8 cellular contexts compared by ENCODE assay signal in genomic region chr6:34888441-34888820, GRCh38. TPM values are rescaled to one million over a fixed set of nuclear protein-coding genes. Genes with fewer than 3 reads are reported as not detected.
DNase-seq lines count a peak whose midpoint lies in the region; ATAC-seq, FAIRE-seq and TF ChIP-seq lines count a peak whose summit lies in the region.

No MANE protein-coding gene starts in this region.

- no peaks in the 10 kb centered on the region for H3K27me3 ChIP-seq in parathyroid adenoma (ENCODE audit: control insufficient read depth, insufficient read depth, low read length)

- TF ChIP-seq POLR2A in GM12891 (IDR thresholded peaks at IDR 0.05; ENCODE audit: low read depth, low read length), result no peak

- peak overlapping the region; percentile 82 for H3K27ac ChIP-seq in epithelial cell of prostate
- peak overlapping the region; percentile 90 for H3K27ac ChIP-seq in parathyroid adenoma

- no peaks in the 10 kb centered on the region for H3K4me1 ChIP-seq in ES-I3 (ENCODE audit: insufficient read depth, low read length)
- H3K4me1 ChIP-seq in parathyroid adenoma, result peaks cover 6% of the 10 kb centered on the region

- no peak for TF ChIP-seq CTCF in parathyroid adenoma (IDR thresholded peaks at IDR 0.05)

- no peak for FAIRE-seq in HTR-8/SVneo (lab: Jason Lieb, UNC)
- FAIRE-seq in GM12891 (lab: Jason Lieb, UNC), result no peak

- peak; percentile 79 for DNase-seq in OCI-M1 (lab: John Stamatoyannopoulos, UW)
- DNase-seq in epithelial cell of prostate (ENCODE audit: low read depth, low spot score), result no peak
- no peak for DNase-seq in HTR-8/SVneo (ENCODE audit: insufficient read length, low spot score)
- no peak for DNase-seq in GM12891 (ENCODE audit: insufficient read length, low spot score)

- peaks cover 23% of the 10 kb centered on the region for H3K79me2 ChIP-seq in parathyroid adenoma

- H3K4me3 ChIP-seq in parathyroid adenoma (ENCODE audit: low read depth, low read length), result peak overlapping the region; percentile 98

- peak overlapping the region; percentile 75 for H3K9ac ChIP-seq in ES-I3 (ENCODE audit: low read depth, low read length)
- no peak overlapping the region for H3K9ac ChIP-seq in parathyroid adenoma

- ATAC-seq in GM21367 (IDR thresholded peaks at IDR 0.05; ENCODE audit: unreplicated experiment) (no peak), HG03521 (IDR thresholded peaks at IDR 0.05; ENCODE audit: unreplicated experiment) (no peak)

- H3K36me3 ChIP-seq in ES-I3 (ENCODE audit: insufficient read depth, low read length) (no peaks in the 10 kb centered on the region), parathyroid adenoma (ENCODE audit: control insufficient read depth, insufficient read depth, low read length) (no peaks in the 10 kb centered on the region)

- H2AFZ ChIP-seq in parathyroid adenoma, result peak overlapping the region; percentile 95

- H3K4me2 ChIP-seq in parathyroid adenoma (ENCODE audit: low read length), result peak overlapping the region; percentile 82

- no peaks in the 10 kb centered on the region for H3K9me3 ChIP-seq in ES-I3 (ENCODE audit: control insufficient read depth, insufficient read depth, low read length)
- no peaks in the 10 kb centered on the region for H3K9me3 ChIP-seq in parathyroid adenoma (ENCODE audit: control insufficient read depth, low read length)

TF ChIP-seq in GM12891, 5 proteins besides CTCF, POLR2A, EP300 and RAD21:
- TF ChIP-seq TAF1 (IDR thresholded peaks at IDR 0.05; ENCODE audit: low read depth, low read length) (no peak), PAX5 (IDR thresholded peaks at IDR 0.05; ENCODE audit: insufficient read depth, low read length, severe bottlenecking) (no peak), SPI1 (IDR thresholded peaks at IDR 0.05; ENCODE audit: low read depth, low read length) (no peak), POU2F2 (IDR thresholded peaks at IDR 0.05; ENCODE audit: low read depth, low read length) (no peak), POLR2AphosphoS5 (IDR thresholded peaks at IDR 0.05; ENCODE audit: low read depth, low read length) (no peak)

RNA-seq across cellular contexts. Expression of gene TAF11, which starts 0.6 kb away (rescaled TPM):
- polyA plus RNA-seq in GM12891 (2012; ENCODE audit: low read depth, missing spikeins), result 29.3 TPM

RNA-seq across cellular contexts. Expression of gene ANKS1A, which starts 0.6 kb away (rescaled TPM):
- 1.9 TPM for polyA plus RNA-seq in GM12891 (2012; ENCODE audit: low read depth, missing spikeins)
